Comparison of ENCODE assay signal across 11 cellular contexts in the genomic region with DNA sequence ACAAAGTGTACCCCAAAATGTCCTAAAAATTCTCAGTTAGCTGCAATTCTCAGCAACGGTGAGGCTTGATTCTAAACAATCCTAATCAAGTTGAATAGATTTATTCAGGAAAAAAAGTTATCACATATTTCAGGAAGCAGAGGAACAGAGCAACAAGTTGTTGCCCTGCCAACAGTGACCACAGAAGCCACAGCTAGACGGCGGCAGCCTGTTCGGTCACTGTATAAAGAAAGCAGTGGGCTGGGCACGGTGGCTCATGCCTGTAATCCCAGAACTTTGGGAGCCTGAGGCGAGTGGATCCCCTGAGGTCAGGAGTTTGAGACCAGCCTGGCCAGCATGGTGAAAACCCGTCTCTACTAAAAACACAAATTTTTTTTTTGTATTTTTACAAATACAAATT.
DNase-seq lines count a peak whose midpoint lies in the region; TF ChIP-seq lines count a peak whose summit lies in the region.
"Had no signal": no experiment of that assay in that cellular context is flagged by ENCODE, and none has a peak within 500 bp of the region (broad histone marks: within the 10 kb centered on the region; RNA-seq: fewer than 3 reads in every experiment).

No MANE protein-coding gene starts in this region.

- WGBS in endodermal cell (ENCODE audit: insufficient coverage in 1 of 2, insufficient read length in 1 of 2), 2 experiments = 91 to 100% methylated on average over 4 to 7 of the region's 7 CpGs

- TF ChIP-seq POLR2A in NB4 (IDR thresholded peaks at IDR 0.05; ENCODE audit: extremely low read depth, insufficient read length) = no peak
- no peak for TF ChIP-seq POLR2A in vagina (IDR thresholded peaks at IDR 0.05)

- H3K4me1 Mint-ChIP-seq in endodermal cell = peaks cover 6% of the 10 kb centered on the region
- H3K4me1 Mint-ChIP-seq: stimulated activated memory B cell treated with anti-CD40 and anti-IgM and Interleukin-4, amounts not matched to agents 10 μg/mL and 1 μg/mL and 100 μg/mL, for 72 hours had no signal

- no peak overlapping the region for H3K9ac ChIP-seq in endodermal cell (ENCODE audit: extremely low read depth, low read length, poor library complexity, severe bottlenecking)

- peak overlapping the region; percentile 39 for H3K4me2 ChIP-seq in osteoblast (ENCODE audit: insufficient read depth, low read length)

- H3K79me2 ChIP-seq in osteoblast (ENCODE audit: insufficient read depth, low read length) = no peaks in the 10 kb centered on the region

- H3K4me3 ChIP-seq in NB4 (ENCODE audit: low read depth, low read length) (no peak overlapping the region), choroid plexus epithelial cell (ENCODE audit: low read depth, low read length) (no peak overlapping the region), osteoblast (ENCODE audit: insufficient read depth, low read length) (no peak overlapping the region), endodermal cell (ENCODE audit: low read length) (no peak overlapping the region), vagina (no peak overlapping the region), H7 (ENCODE audit: insufficient read depth, low read depth, low read length) (no peak overlapping the region)

- H3K4me1 ChIP-seq in osteoblast (ENCODE audit: insufficient read depth, low read length) (peaks cover 44% of the 10 kb centered on the region), endodermal cell (ENCODE audit: control insufficient read depth, insufficient read depth, low read length) (no peaks in the 10 kb centered on the region), vagina (no peaks in the 10 kb centered on the region)

- DNase-seq in EL = peak; percentile 6
- peak; percentile 75 for DNase-seq in NB4 (ENCODE audit: low read depth)
- DNase-seq in choroid plexus epithelial cell (ENCODE audit: low read depth) = peak; percentile 77
- no peak for DNase-seq in osteoblast (ENCODE audit: insufficient read length, low spot score, missing footprints)
- no peak for DNase-seq in NCI-H1694 treated with DMSO at 0.1 percent for 48 hours (lab: John Stamatoyannopoulos, UW)
- DNase-seq in endodermal cell = no peak
- no peak for DNase-seq in vagina (ENCODE audit: extremely low spot score in 2 of 2)
- DNase-seq in H7 = no peak
- DNase-seq: amniotic stem cell had no signal

- H3K27me3 Mint-ChIP-seq in endodermal cell (ENCODE audit: insufficient read depth) = no peaks in the 10 kb centered on the region
- H3K27me3 Mint-ChIP-seq: progenitor cell of endocrine pancreas; stimulated activated memory B cell treated with anti-CD40 and anti-IgM and Interleukin-4, amounts not matched to agents 10 μg/mL and 1 μg/mL and 100 μg/mL, for 72 hours had no signal

- H3K27me3 ChIP-seq in osteoblast (ENCODE audit: insufficient read depth, low read length) (no peaks in the 10 kb centered on the region), endodermal cell (ENCODE audit: control insufficient read depth, insufficient read depth, low read length, poor library complexity, severe bottlenecking) (no peaks in the 10 kb centered on the region), vagina (no peaks in the 10 kb centered on the region), H7 (ENCODE audit: control insufficient read depth, insufficient read depth, low read length) (no peaks in the 10 kb centered on the region)

- no peak overlapping the region for H3K27ac Mint-ChIP-seq in endodermal cell
- H3K27ac Mint-ChIP-seq: progenitor cell of endocrine pancreas; stimulated activated memory B cell treated with anti-CD40 and anti-IgM and Interleukin-4, amounts not matched to agents 10 μg/mL and 1 μg/mL and 100 μg/mL, for 72 hours had no signal

- no peaks in the 10 kb centered on the region for H3K36me3 Mint-ChIP-seq in endodermal cell (ENCODE audit: low read depth)
- H3K36me3 Mint-ChIP-seq: stimulated activated memory B cell treated with anti-CD40 and anti-IgM and Interleukin-4, amounts not matched to agents 10 μg/mL and 1 μg/mL and 100 μg/mL, for 72 hours had no signal

- no peaks in the 10 kb centered on the region for H3K36me3 ChIP-seq in osteoblast (ENCODE audit: insufficient read depth, low read length)
- no peaks in the 10 kb centered on the region for H3K36me3 ChIP-seq in endodermal cell (ENCODE audit: control insufficient read depth, insufficient read depth, low read length)
- no peaks in the 10 kb centered on the region for H3K36me3 ChIP-seq in vagina
- H3K36me3 ChIP-seq in H7 (replicated peaks; ENCODE audit: control insufficient read depth, insufficient read depth, low read length) = no peaks in the 10 kb centered on the region

- peak overlapping the region; percentile 68 for H3K27ac ChIP-seq in osteoblast (ENCODE audit: low read depth, low read length)
- no peak overlapping the region for H3K27ac ChIP-seq in endodermal cell (ENCODE audit: low read depth, low read length)
- H3K27ac ChIP-seq in vagina = no peak overlapping the region

- intact Hi-C loops in vagina (cut with DNase I) = no loop called here

- TF ChIP-seq CTCF in NB4 (IDR thresholded peaks at IDR 0.05; ENCODE audit: low read depth, low read length) (no peak), choroid plexus epithelial cell (conservative IDR thresholded peaks at IDR 0.05; ENCODE audit: low read depth, low read length) (no peak), osteoblast (IDR thresholded peaks at IDR 0.05; ENCODE audit: extremely low read depth, low read depth, low read length) (no peak), endodermal cell (conservative IDR thresholded peaks at IDR 0.05) (no peak), vagina (IDR thresholded peaks at IDR 0.05) (no peak)

- no peaks in the 10 kb centered on the region for H4K20me1 ChIP-seq in osteoblast (ENCODE audit: insufficient read depth, low read length)

- H3K4me3 Mint-ChIP-seq in endodermal cell = no peak overlapping the region
- H3K4me3 Mint-ChIP-seq: stimulated activated memory B cell treated with anti-CD40 and anti-IgM and Interleukin-4, amounts not matched to agents 10 μg/mL and 1 μg/mL and 100 μg/mL, for 72 hours had no signal

- H2AFZ ChIP-seq in osteoblast (ENCODE audit: low read length) = no peak overlapping the region

- H3K9me3 ChIP-seq in osteoblast (ENCODE audit: low read depth, low read length) (no peaks in the 10 kb centered on the region), endodermal cell (ENCODE audit: control insufficient read depth, low read length) (no peaks in the 10 kb centered on the region), vagina (no peaks in the 10 kb centered on the region)

- no peaks in the 10 kb centered on the region for H3K9me3 Mint-ChIP-seq in endodermal cell

Comparison
In these comparisons a context has a peak if more than half of its experiments do, and no peak if none do; other contexts are left out.
1. DNase-seq: peak in EL (single experiment), NB4 (single experiment) and choroid plexus epithelial cell (single experiment); none in osteoblast (single experiment), NCI-H1694 treated with DMSO at 0.1 percent for 48 hours (single experiment), endodermal cell (single experiment), vagina (0 of 2) and H7 (single experiment).